In the genomic region with DNA sequence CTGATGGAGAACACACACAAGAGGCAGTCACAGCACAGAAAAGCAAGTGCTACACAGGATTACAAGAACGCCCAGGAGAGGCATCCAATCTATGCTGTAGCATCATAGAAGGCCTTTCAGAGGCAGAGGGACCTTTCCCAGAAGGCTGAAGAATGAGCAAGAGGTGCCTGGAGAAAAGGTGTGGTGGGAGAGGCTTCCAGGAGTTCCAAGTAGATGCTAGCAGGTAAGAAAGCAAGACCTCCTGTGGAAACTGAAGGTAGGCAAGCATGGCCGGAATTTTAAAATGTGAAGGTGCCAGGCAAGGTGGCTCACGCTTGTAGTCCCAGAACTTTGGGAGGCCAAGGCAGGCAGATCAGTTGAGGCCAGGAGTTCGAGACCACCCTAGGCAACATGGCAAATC, we compare ENCODE assay signal across 11 cellular contexts. TPM values are rescaled to one million over a fixed set of nuclear protein-coding genes. Genes with fewer than 3 reads are reported as not detected.
A peak's percentile ranks its signal among the peaks of the same experiment; 100 is the strongest.
DNase-seq lines count a peak whose midpoint lies in the region; ATAC-seq and TF ChIP-seq lines count a peak whose summit lies in the region.
"Had no signal": no experiment of that assay in that cellular context is flagged by ENCODE, and none has a peak within 500 bp of the region (broad histone marks: within the 10 kb centered on the region; RNA-seq: fewer than 3 reads in every experiment).

No MANE protein-coding gene starts in this region.

- H3K36me3 Mint-ChIP-seq in activated naive CD4-positive, alpha-beta T cell treated with anti-CD3 and anti-CD28 coated beads, Interleukin-2, amount 10 ng/mL, durations not matched to agents 7 days and 5 days: peaks cover 50% of the 10 kb centered on the region
- H3K36me3 Mint-ChIP-seq in activated CD8-positive, alpha-beta T cell treated with anti-CD3 and anti-CD28 coated beads for 36 hours (ENCODE audit: low read depth): peaks cover 47% of the 10 kb centered on the region
- H3K36me3 Mint-ChIP-seq in memory B cell: peaks cover 22% of the 10 kb centered on the region

- peak overlapping the region; percentile 28 for H3K27ac Mint-ChIP-seq in activated naive CD4-positive, alpha-beta T cell treated with anti-CD3 and anti-CD28 coated beads, Interleukin-2, amount 10 ng/mL, durations not matched to agents 7 days and 5 days
- H3K27ac Mint-ChIP-seq in activated CD8-positive, alpha-beta T cell treated with anti-CD3 and anti-CD28 coated beads for 36 hours: peak overlapping the region; percentile 91
- peak overlapping the region; percentile 94 for H3K27ac Mint-ChIP-seq in memory B cell

- H3K9me3 Mint-ChIP-seq in activated naive CD4-positive, alpha-beta T cell treated with anti-CD3 and anti-CD28 coated beads, Interleukin-2, amount 10 ng/mL, durations not matched to agents 7 days and 5 days: no peaks in the 10 kb centered on the region
- H3K9me3 Mint-ChIP-seq in activated CD8-positive, alpha-beta T cell treated with anti-CD3 and anti-CD28 coated beads for 36 hours: no peaks in the 10 kb centered on the region
- no peaks in the 10 kb centered on the region for H3K9me3 Mint-ChIP-seq in memory B cell

- no peaks in the 10 kb centered on the region for H3K36me3 ChIP-seq in thyroid gland

- no peak for TF ChIP-seq POLR2A in thyroid gland (IDR thresholded peaks at IDR 0.05)

- H3K27ac ChIP-seq in thyroid gland: peak overlapping the region in 2 of 3 donors; percentile 51 to 89

- no peak overlapping the region for H3K4me3 ChIP-seq in thyroid gland (replicated peaks in 1 of 3)

- CTCF ChIA-PET in activated naive CD4-positive, alpha-beta T cell treated with anti-CD3 and anti-CD28 coated beads, Interleukin-2, amount 10 ng/mL, durations not matched to agents 7 days and 5 days (lab: Charles Lee): interaction anchor here (0.6 kb wide), 1 partner anchor 27 kb away, joined by 3 read pairs; no protein-coding TSS in a partner anchor
- CTCF ChIA-PET in activated CD8-positive, alpha-beta T cell treated with anti-CD3 and anti-CD28 coated beads for 36 hours (lab: Charles Lee): no interaction called here

- POLR2A ChIA-PET in activated CD8-positive, alpha-beta T cell treated with anti-CD3 and anti-CD28 coated beads for 36 hours (lab: Charles Lee): no interaction called here

- no peak for DNase-seq in activated naive CD4-positive, alpha-beta T cell treated with anti-CD3 and anti-CD28 coated beads, Interleukin-2, amount 10 ng/mL, durations not matched to agents 7 days and 5 days
- DNase-seq in activated naive CD4-positive, alpha-beta T cell treated with anti-CD3 and anti-CD28 coated beads, Interleukin-2, amount 50 U/mL, for 16 hours: no peak
- DNase-seq in activated CD8-positive, alpha-beta T cell treated with anti-CD3 and anti-CD28 coated beads for 36 hours: no peak
- no peak for DNase-seq in memory B cell (ENCODE audit: low spot score in 2 of 2)
- DNase-seq in thyroid gland: no peak
- DNase-seq in NCI-H345 treated with DMSO at 0.1 percent for 48 hours (lab: John Stamatoyannopoulos, UW; ENCODE audit: unreplicated experiment): no peak
- no peak for DNase-seq in NCI-H146 (lab: John Stamatoyannopoulos, UW)
- no peak for DNase-seq in RKO (ENCODE audit: low spot score)
- DNase-seq: activated CD4-positive, alpha-beta T cell treated with anti-CD3 and anti-CD28 coated beads for 48 hours; effector CD8-positive, alpha-beta T cell; NCI-H510A had no signal

- intact Hi-C loops in activated CD8-positive, alpha-beta T cell treated with anti-CD3 and anti-CD28 coated beads for 36 hours (cut with micrococcal nuclease): no loop called here
- intact Hi-C loops in thyroid gland (cut with DNase I): no loop called here

- H3K27me3 ChIP-seq in thyroid gland: no peaks in the 10 kb centered on the region

- no peak for ATAC-seq in activated CD8-positive, alpha-beta T cell treated with anti-CD3 and anti-CD28 coated beads for 36 hours
- ATAC-seq in memory B cell (ENCODE audit: low read depth): no peak

- TF ChIP-seq CTCF in activated CD8-positive, alpha-beta T cell treated with anti-CD3 and anti-CD28 coated beads for 36 hours (IDR thresholded peaks at IDR 0.05): no peak
- no peak for TF ChIP-seq CTCF in thyroid gland (IDR thresholded peaks at IDR 0.05)

- H3K4me1 Mint-ChIP-seq in activated naive CD4-positive, alpha-beta T cell treated with anti-CD3 and anti-CD28 coated beads, Interleukin-2, amount 10 ng/mL, durations not matched to agents 7 days and 5 days: peaks cover 76% of the 10 kb centered on the region
- peaks cover 72% of the 10 kb centered on the region for H3K4me1 Mint-ChIP-seq in activated CD8-positive, alpha-beta T cell treated with anti-CD3 and anti-CD28 coated beads for 36 hours (ENCODE audit: low read depth)
- peaks cover 57% of the 10 kb centered on the region for H3K4me1 Mint-ChIP-seq in memory B cell

- peak overlapping the region; percentile 86 for H3K4me3 Mint-ChIP-seq in activated naive CD4-positive, alpha-beta T cell treated with anti-CD3 and anti-CD28 coated beads, Interleukin-2, amount 10 ng/mL, durations not matched to agents 7 days and 5 days
- peak overlapping the region; percentile 91 for H3K4me3 Mint-ChIP-seq in activated CD8-positive, alpha-beta T cell treated with anti-CD3 and anti-CD28 coated beads for 36 hours
- H3K4me3 Mint-ChIP-seq in memory B cell: peak overlapping the region; percentile 94

- H3K27me3 Mint-ChIP-seq in activated naive CD4-positive, alpha-beta T cell treated with anti-CD3 and anti-CD28 coated beads, Interleukin-2, amount 10 ng/mL, durations not matched to agents 7 days and 5 days: no peaks in the 10 kb centered on the region
- no peaks in the 10 kb centered on the region for H3K27me3 Mint-ChIP-seq in activated CD8-positive, alpha-beta T cell treated with anti-CD3 and anti-CD28 coated beads for 36 hours
- H3K27me3 Mint-ChIP-seq in memory B cell: no peaks in the 10 kb centered on the region

- H3K4me1 ChIP-seq in thyroid gland: peaks cover 15 to 50% of the 10 kb centered on the region in 2 donors

- H3K9me3 ChIP-seq in thyroid gland: no peaks in the 10 kb centered on the region

- 90 to 91% methylated on average over 4 of the region's 4 CpGs for WGBS in thyroid gland, 2 donors

RNA-seq across cellular contexts. Expression of gene ARHGAP17, which starts 2.1 kb away (rescaled TPM):
- 10 to 100 TPM; 69.6 to 75.9 TPM for total RNA-seq in activated CD8-positive, alpha-beta T cell treated with anti-CD3 and anti-CD28 coated beads for 36 hours
- 10 to 100 TPM; 41.7 to 70.4 (median 54.3) TPM for total RNA-seq in thyroid gland

Comparison
In these comparisons a context has a peak if more than half of its experiments do, and no peak if none do; other contexts are left out.
1. H3K27ac Mint-ChIP-seq: peak in every context shown above with its lines; median percentile 94 in memory B cell; 91 in activated CD8-positive, alpha-beta T cell treated with anti-CD3 and anti-CD28 coated beads for 36 hours; 28 in activated naive CD4-positive, alpha-beta T cell treated with anti-CD3 and anti-CD28 coated beads, Interleukin-2, amount 10 ng/mL, durations not matched to agents 7 days and 5 days.